ENCODE assay signal across 8 cellular contexts in genomic region chr2:201363857-201364560, GRCh38. TPM values are rescaled to one million over a fixed set of nuclear protein-coding genes. Genes with fewer than 3 reads are reported as not detected.
DNase-seq lines count a peak whose midpoint lies in the region; ATAC-seq and TF ChIP-seq lines count a peak whose summit lies in the region.

No MANE protein-coding gene starts in this region.

- H3K4me3 ChIP-seq in CD8-positive, alpha-beta memory T cell (ENCODE audit: low read length), result no peak overlapping the region
- H3K4me3 ChIP-seq in KMS-11 (IDR thresholded peaks at IDR 0.05; ENCODE audit: insufficient read depth, low read depth, low read length) (no peak overlapping the region), coronary artery (no peak overlapping the region)

- ATAC-seq in GM18867 (IDR thresholded peaks at IDR 0.05; ENCODE audit: unreplicated experiment) (peak; percentile 65), SK-N-SH treated with all-trans-retinoic acid at 6 μM for 48 hours (peak; percentile 83), HG02588 (IDR thresholded peaks at IDR 0.05; ENCODE audit: unreplicated experiment) (no peak)

- peak overlapping the region in 3 of 8 donors; percentile 32 to 72 (median 36) for H3K27ac Mint-ChIP-seq in CD8-positive, alpha-beta memory T cell

- H3K27ac ChIP-seq in CD8-positive, alpha-beta memory T cell (ENCODE audit: low read depth, low read length), result no peak overlapping the region
- no peak overlapping the region for H3K27ac ChIP-seq in KMS-11
- no peak overlapping the region for H3K27ac ChIP-seq in coronary artery

- no peak overlapping the region for H3K4me2 ChIP-seq in KMS-11

- no peaks in the 10 kb centered on the region for H3K9me3 ChIP-seq in CD8-positive, alpha-beta memory T cell (ENCODE audit: low read length)

- peak in 3 of 5 donors; percentile 8 to 60 (median 38) for DNase-seq in CD8-positive, alpha-beta memory T cell
- no peak for DNase-seq in coronary artery (ENCODE audit: low spot score)
- DNase-seq in lung microvascular endothelial cell (ENCODE audit: low read depth in 2 of 2), result peak; percentile 70 to 75
- no peak for DNase-seq in islet precursor cell

- H3K36me3 ChIP-seq in CD8-positive, alpha-beta memory T cell (ENCODE audit: insufficient read depth, low read length), result no peaks in the 10 kb centered on the region
- H3K36me3 ChIP-seq in KMS-11 (ENCODE audit: insufficient read depth), result no peaks in the 10 kb centered on the region

- H3K4me1 ChIP-seq in CD8-positive, alpha-beta memory T cell (ENCODE audit: insufficient read depth, low read length), result peaks cover 15% of the 10 kb centered on the region
- H3K4me1 ChIP-seq in KMS-11 (ENCODE audit: low read depth, poor library complexity, severe bottlenecking), result peaks cover 9% of the 10 kb centered on the region

- no peaks in the 10 kb centered on the region for H3K79me2 ChIP-seq in KMS-11 (ENCODE audit: insufficient read depth, low read depth)

- TF ChIP-seq CTCF in KMS-11 (conservative IDR thresholded peaks at IDR 0.05; ENCODE audit: low read depth, low read length), result peak; percentile 91
- TF ChIP-seq CTCF in coronary artery (IDR thresholded peaks at IDR 0.05), result peak; percentile 61

- POLR2A ChIA-PET in CD8-positive, alpha-beta memory T cell (lab: Charles Lee), result interaction anchor here (1.1 kb wide), 1 partner anchor 131 kb away, joined by 4 read pairs; no protein-coding TSS in a partner anchor

- CTCF ChIA-PET in CD8-positive, alpha-beta memory T cell (lab: Charles Lee), result interaction anchor here (0.6 to 4.5 kb wide), 24 partner anchors 9 to 182 kb away, joined by 3 to 55 read pairs (median 4); partner anchors contain the start of genes CASP10, CASP8, STRADB and TRAK2

- H3K9ac ChIP-seq in KMS-11, result no peak overlapping the region

- no peaks in the 10 kb centered on the region for H3K27me3 Mint-ChIP-seq in CD8-positive, alpha-beta memory T cell

- no peaks in the 10 kb centered on the region for H3K27me3 ChIP-seq in CD8-positive, alpha-beta memory T cell (ENCODE audit: insufficient read depth, low read length, poor library complexity, severe bottlenecking)
- H3K27me3 ChIP-seq in KMS-11 (ENCODE audit: insufficient read depth, low read depth), result no peaks in the 10 kb centered on the region

- peaks cover 17 to 43% (median 42%) of the 10 kb centered on the region in 3 donors for H3K36me3 Mint-ChIP-seq in CD8-positive, alpha-beta memory T cell

- H2AFZ ChIP-seq in KMS-11 (ENCODE audit: low read depth), result no peak overlapping the region

- H3K4me3 Mint-ChIP-seq in CD8-positive, alpha-beta memory T cell, result peak overlapping the region in 1 of 7 donors; percentile 68

- H3K4me1 Mint-ChIP-seq in CD8-positive, alpha-beta memory T cell, result peaks cover 25 to 47% (median 35%) of the 10 kb centered on the region in 3 donors

- H4K20me1 ChIP-seq in KMS-11 (ENCODE audit: insufficient read depth), result no peaks in the 10 kb centered on the region

- peaks cover 0 to 18% (median 12%) of the 10 kb centered on the region in 5 donors for H3K9me3 Mint-ChIP-seq in CD8-positive, alpha-beta memory T cell

TF ChIP-seq in SK-N-SH treated with all-trans-retinoic acid at 6 μM for 48 hours, 23 proteins besides CTCF, POLR2A, EP300 and RAD21:
- no peak for TF ChIP-seq OSR1 (CRISPR knock-in tag; IDR thresholded peaks at IDR 0.05)
- no peak for TF ChIP-seq ARNTL (CRISPR knock-in tag; IDR thresholded peaks at IDR 0.05; ENCODE audit: borderline replicate concordance, low read depth)
- no peak for TF ChIP-seq ZNF70 (CRISPR knock-in tag; IDR thresholded peaks at IDR 0.05)

RNA-seq across cellular contexts. Expression of gene FLACC1, which starts 6.9 kb away (rescaled TPM):
- total RNA-seq in CD8-positive, alpha-beta memory T cell, result 1 to 10 TPM; 1.8 to 2.5 TPM
- polyA plus RNA-seq in CD8-positive, alpha-beta memory T cell, result 0.97 TPM
- 0.22 and 0.60 TPM in 2 replicates for total RNA-seq in lung microvascular endothelial cell

Comparison
In these comparisons a context has a peak if more than half of its experiments do, and no peak if none do; other contexts are left out.
1. DNase-seq: peak in CD8-positive, alpha-beta memory T cell (3 of 5) and lung microvascular endothelial cell (2 of 2); none in coronary artery (single experiment) and islet precursor cell (single experiment).